ENCODE assay signal across 26 cellular contexts in genomic region chr15:80202016-80202315, GRCh38. TPM values are rescaled to one million over a fixed set of nuclear protein-coding genes. Genes with fewer than 3 reads are reported as not detected.
"Had no signal": no experiment of that assay in that cellular context is flagged by ENCODE, and none has a peak within 500 bp of the region (broad histone marks: within the 10 kb centered on the region; RNA-seq: fewer than 3 reads in every experiment).

No MANE protein-coding gene starts in this region.

- H3K27ac ChIP-seq: gastrocnemius medialis, neutrophil, parathyroid adenoma, prostate gland, skin epidermis, spleen, testis, tibial artery, uterus had no signal

- FAIRE-seq: kidney had no signal

- H3K36me3 ChIP-seq: gastrocnemius medialis, neutrophil, prostate gland, spleen, tibial artery, uterus had no signal

- H3K4me1 ChIP-seq: gastrocnemius medialis, parathyroid adenoma, prostate gland, spleen, testis, tibial artery, uterus had no signal

- ATAC-seq: effector memory CD8-positive, alpha-beta T cell; gastrocnemius medialis; mucosa of descending colon; naive thymus-derived CD4-positive, alpha-beta T cell; right cardiac atrium; stimulated activated memory B cell treated with anti-CD40 and anti-IgM and Interleukin-4, amounts not matched to agents 10 μg/mL and 1 μg/mL and 100 μg/mL, for 72 hours; stimulated activated naive CD8-positive, alpha-beta T cell treated with anti-CD3 and anti-CD28 coated beads, Interleukin-15, Interleukin-2, amounts not matched to agents 100 U/mL and 50 U/mL, for 24 hours had no signal

- H2AFZ ChIP-seq: parathyroid adenoma had no signal

- H3K9me3 ChIP-seq: gastrocnemius medialis, mucosa of descending colon, neutrophil, prostate gland, spleen, testis, tibial artery, uterus had no signal

- DNase-seq: cortex of kidney; effector memory CD8-positive, alpha-beta T cell; foreskin fibroblast; gastrocnemius medialis; kidney; mesenchymal stem cell; mucosa of descending colon; naive thymus-derived CD4-positive, alpha-beta T cell; right cardiac atrium; spleen; stimulated activated CD4-positive, alpha-beta T cell treated with anti-CD3 and anti-CD28 coated beads, Interleukin-4, amount 100 ng/mL, for 4 hours; stimulated activated naive CD8-positive, alpha-beta T cell treated with anti-CD3 and anti-CD28 coated beads, Interleukin-15, Interleukin-2, amounts not matched to agents 100 U/mL and 50 U/mL, for 24 hours; substantia nigra; testis; tibial artery; uterus had no signal

- H3K9ac ChIP-seq: parathyroid adenoma had no signal

- H3K4me3 ChIP-seq: gastrocnemius medialis, mucosa of descending colon, prostate gland, skin epidermis, spleen, testis, tibial artery, uterus had no signal

- H3K27me3 ChIP-seq: gastrocnemius medialis, testis, tibial artery, uterus had no signal

- H3K79me2 ChIP-seq: parathyroid adenoma had no signal

RNA-seq across cellular contexts. Expression of gene CTXND1, which starts 50.0 kb away (rescaled TPM):
- total RNA-seq: dermis microvascular lymphatic vessel endothelial cell; glomerular endothelial cell; lung microvascular endothelial cell; mesothelial cell of epicardium; naive thymus-derived CD4-positive, alpha-beta T cell had no signal
- polyA plus RNA-seq: naive thymus-derived CD4-positive, alpha-beta T cell; neural cell had no signal
